Comparison of ENCODE assay signal across 1 cellular context in genomic region chr3:190065204-190065603, GRCh38.
TF ChIP-seq lines count a peak whose summit lies in the region.

No MANE protein-coding gene starts in this region.

TF ChIP-seq in IMR-90, 13 proteins besides CTCF, POLR2A, EP300 and RAD21 (continued from another document):
- TF ChIP-seq CHD1 (IDR thresholded peaks at IDR 0.05; ENCODE audit: low read depth, low read length) (no peak), MAFK (IDR thresholded peaks at IDR 0.05; ENCODE audit: low read depth, low read length) (no peak), SMC3 (IDR thresholded peaks at IDR 0.05; ENCODE audit: low read depth, low read length) (no peak), RFX5 (IDR thresholded peaks at IDR 0.05; ENCODE audit: low read depth, low read length) (no peak), CEBPB (IDR thresholded peaks at IDR 0.05; ENCODE audit: low read depth, low read length) (no peak), USF2 (IDR thresholded peaks at IDR 0.05; ENCODE audit: low read depth, low read length) (no peak), RCOR1 (IDR thresholded peaks at IDR 0.05; ENCODE audit: insufficient replicate concordance, low read length) (no peak), NFE2L2 (IDR thresholded peaks at IDR 0.05; ENCODE audit: low read depth, low read length) (no peak), FOS (IDR thresholded peaks at IDR 0.05; ENCODE audit: low read depth, low read length) (no peak)
